In genomic region chr1:157115851-157116734, GRCh38 we compare ENCODE assay signal across 1 cellular context.
TF ChIP-seq lines count a peak whose summit lies in the region.

No MANE protein-coding gene starts in this region.

TF ChIP-seq in H1, 55 proteins besides CTCF, POLR2A, EP300 and RAD21 (continued from another document):
- TF ChIP-seq PHF8 (conservative IDR thresholded peaks at IDR 0.05; ENCODE audit: low read depth, low read length) = no peak
- TF ChIP-seq BRCA1 (IDR thresholded peaks at IDR 0.05; ENCODE audit: low read depth, low read length) = no peak
- no peak for TF ChIP-seq MAX (IDR thresholded peaks at IDR 0.05)
- no peak for TF ChIP-seq CREB1 (IDR thresholded peaks at IDR 0.05)
